Comparison of ENCODE assay signal across 9 cellular contexts in genomic region chr17:71975331-71975801, GRCh38.
DNase-seq lines count a peak whose midpoint lies in the region; ATAC-seq and TF ChIP-seq lines count a peak whose summit lies in the region.
"Had no signal": no experiment of that assay in that cellular context is flagged by ENCODE, and none has a peak within 500 bp of the region (broad histone marks: within the 10 kb centered on the region; RNA-seq: fewer than 3 reads in every experiment).

No MANE protein-coding gene starts in this region.

- TF ChIP-seq POLR2A in body of pancreas (IDR thresholded peaks at IDR 0.05) = no peak

- H3K79me2 ChIP-seq in GM23338 (replicated peaks; ENCODE audit: insufficient read depth) = no peaks in the 10 kb centered on the region

- no peaks in the 10 kb centered on the region for H4K20me1 ChIP-seq in GM23338 (replicated peaks; ENCODE audit: insufficient read depth)

- H3K27ac Mint-ChIP-seq in GM23338 = peak overlapping the region; percentile 32; the same call in 1 of the 2 replicates
- H3K27ac Mint-ChIP-seq: T-cell had no signal

- no peak overlapping the region for H3K27ac ChIP-seq in GM23338 (ENCODE audit: low read depth)
- H3K27ac ChIP-seq in body of pancreas = peak overlapping the region in 1 of 4 donors; percentile 9

- H3K9me2 ChIP-seq in GM23338 (ENCODE audit: insufficient read depth) = peaks cover 17% of the 10 kb centered on the region

- H2AFZ ChIP-seq in GM23338 = peak overlapping the region; percentile 87

- H3K4me3 ChIP-seq in GM23338 (no peak overlapping the region), body of pancreas (no peak overlapping the region), skeletal muscle satellite cell (ENCODE audit: low read length) (peak overlapping the region; percentile 60)

- H3K4me2 ChIP-seq in GM23338 (no peak overlapping the region), skeletal muscle satellite cell (ENCODE audit: low read length) (peak overlapping the region; percentile 84)

- TF ChIP-seq CTCF in GM23338 (conservative IDR thresholded peaks at IDR 0.05; ENCODE audit: low read depth in 2 of 2) = no peak
- no peak for TF ChIP-seq CTCF in body of pancreas (IDR thresholded peaks at IDR 0.05)

- H3K27me3 ChIP-seq in GM23338 (ENCODE audit: insufficient read depth) (no peaks in the 10 kb centered on the region), body of pancreas (no peaks in the 10 kb centered on the region), skeletal muscle satellite cell (ENCODE audit: control insufficient read depth, insufficient read depth, low read length) (no peaks in the 10 kb centered on the region)

- no peaks in the 10 kb centered on the region; the same call in 2 of the 3 replicates for H3K9me3 Mint-ChIP-seq in GM23338

- intact Hi-C loops in body of pancreas (cut with DNase I) = no loop called here

- H3K36me3 ChIP-seq in GM23338 (ENCODE audit: insufficient read depth) = no peaks in the 10 kb centered on the region
- no peaks in the 10 kb centered on the region for H3K36me3 ChIP-seq in body of pancreas (replicated peaks in 1 of 2; ENCODE audit: insufficient read depth in 1 of 2, low read depth in 2 of 2)
- H3K36me3 ChIP-seq in skeletal muscle satellite cell (ENCODE audit: insufficient read depth, low read length) = no peaks in the 10 kb centered on the region

- H3K4me1 Mint-ChIP-seq in GM23338 = peaks cover 3% of the 10 kb centered on the region; the same call in 2 of the 3 replicates
- H3K4me1 Mint-ChIP-seq: T-cell had no signal

- H3K4me3 Mint-ChIP-seq in GM23338 = no peak overlapping the region
- H3K4me3 Mint-ChIP-seq: T-cell had no signal

- no peaks in the 10 kb centered on the region for H3K9me3 ChIP-seq in body of pancreas
- H3K9me3 ChIP-seq in skeletal muscle satellite cell (replicated peaks; ENCODE audit: low read length) = no peaks in the 10 kb centered on the region

- DNase-seq in GM23338 (ENCODE audit: low spot score) (peak; percentile 4), body of pancreas (peak in 3 of 4 donors; percentile 6 to 13 (median 13)), hypothalamus (lab: John Stamatoyannopoulos, UW) (peak in 39 of 51 donors; percentile 3 to 47 (median 22)), NCI-H2081 (lab: John Stamatoyannopoulos, UW) (no peak), GM19238 (ENCODE audit: insufficient read length, low spot score) (no peak), inferior parietal cortex (ENCODE audit: extremely low spot score) (no peak), SIG-M5 (lab: John Stamatoyannopoulos, UW) (no peak)
- DNase-seq: T-cell had no signal

- no peaks in the 10 kb centered on the region for H3K36me3 Mint-ChIP-seq in GM23338 (ENCODE audit: low read depth)
- H3K36me3 Mint-ChIP-seq: T-cell had no signal

- peak; percentile 74 for ATAC-seq in GM23338
- peak; percentile 33 for ATAC-seq in body of pancreas

- WGBS in body of pancreas, 2 donors = 62% methylated on average over 13 of the region's 13 CpGs

- H3K9ac ChIP-seq in skeletal muscle satellite cell (ENCODE audit: low read depth, low read length) = peak overlapping the region; percentile 81

- peaks cover 4% of the 10 kb centered on the region for H3K27me3 Mint-ChIP-seq in GM23338 (ENCODE audit: insufficient read depth, low read depth, poor library complexity)
- H3K27me3 Mint-ChIP-seq: T-cell had no signal

- H3K4me1 ChIP-seq in GM23338 (ENCODE audit: insufficient read depth) (no peaks in the 10 kb centered on the region), body of pancreas (no peaks in the 10 kb centered on the region), skeletal muscle satellite cell (ENCODE audit: control insufficient read depth, insufficient read depth, low read length) (peaks cover 23% of the 10 kb centered on the region)

- H3F3A ChIP-seq in GM23338 (replicated peaks; ENCODE audit: low read depth) = no peaks in the 10 kb centered on the region

TF ChIP-seq in GM23338, 12 proteins besides CTCF, POLR2A, EP300 and RAD21:
- TF ChIP-seq STAT1 (IDR thresholded peaks at IDR 0.05; ENCODE audit: unreplicated experiment) (no peak), POLR2AphosphoS5 (IDR thresholded peaks at IDR 0.05; ENCODE audit: low read depth) (no peak), EZH2phosphoT487 (IDR thresholded peaks at IDR 0.05; ENCODE audit: unreplicated experiment) (no peak), CREB1 (CRISPR knock-in tag; IDR thresholded peaks at IDR 0.05; ENCODE audit: low read depth) (no peak), NANOG (IDR thresholded peaks at IDR 0.05; ENCODE audit: borderline replicate concordance) (no peak), JUNB (IDR thresholded peaks at IDR 0.05; ENCODE audit: unreplicated experiment) (no peak)

Comparison
In these comparisons a context has a peak if more than half of its experiments do, and no peak if none do; other contexts are left out.
1. DNase-seq: peak in GM23338 (single experiment), body of pancreas (3 of 4) and hypothalamus (39 of 51); none in NCI-H2081 (0 of 2), GM19238 (single experiment), inferior parietal cortex (single experiment) and SIG-M5 (single experiment).